Comparison of ENCODE assay signal across 32 cellular contexts in the genomic region with DNA sequence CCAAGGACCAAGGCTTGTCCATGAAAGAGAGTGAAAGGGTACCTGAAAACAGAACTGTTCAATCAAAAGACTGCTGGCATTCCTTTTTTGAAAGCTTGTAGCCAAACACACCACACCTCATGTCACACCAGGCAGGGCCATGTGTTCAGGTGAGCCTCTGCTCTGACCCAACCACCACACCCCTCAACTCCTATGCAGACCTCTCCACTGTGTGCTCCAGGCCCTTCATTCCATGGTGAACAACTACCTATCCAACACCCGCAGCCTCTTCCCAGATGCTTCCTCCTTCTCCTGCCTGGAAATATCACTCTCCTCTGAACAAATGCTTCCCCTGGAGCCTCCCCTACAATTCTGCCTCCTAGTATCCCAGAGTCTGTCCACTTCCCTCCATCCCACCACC.
"Had no signal": no experiment of that assay in that cellular context is flagged by ENCODE, and none has a peak within 500 bp of the region (broad histone marks: within the 10 kb centered on the region; RNA-seq: fewer than 3 reads in every experiment).

No MANE protein-coding gene starts in this region.

- H3K27me3 ChIP-seq: brain microvascular endothelial cell, Peyer's patch had no signal

- H3K27ac ChIP-seq: brain microvascular endothelial cell, Peyer's patch, WERI-Rb-1 had no signal

- H3K4me1 Mint-ChIP-seq: activated CD4-positive, alpha-beta T cell treated with anti-CD3 and anti-CD28 coated beads, Interleukin-2, amount 10 ng/mL, durations not matched to agents 24 days and 14 days; activated naive CD8-positive, alpha-beta T cell treated with anti-CD3 and anti-CD28 coated beads for 36 hours; activated T-helper 17 cell treated with anti-CD3 and anti-CD28 coated beads, Interleukin-2, amount 50 U/mL, for 72 hours; central memory CD8-positive, alpha-beta T cell had no signal

- H3K4me1 ChIP-seq: Peyer's patch had no signal

- H3K4me3 Mint-ChIP-seq: activated CD4-positive, alpha-beta T cell treated with anti-CD3 and anti-CD28 coated beads, Interleukin-2, amount 10 ng/mL, durations not matched to agents 24 days and 14 days; activated CD8-positive, alpha-beta T cell treated with anti-CD3 and anti-CD28 coated beads for 36 hours; activated naive CD8-positive, alpha-beta T cell treated with anti-CD3 and anti-CD28 coated beads for 36 hours; activated T-cell treated with anti-CD3 and anti-CD28 coated beads, Interleukin-2, amount 50 U/mL, for 72 hours; activated T-helper 17 cell treated with anti-CD3 and anti-CD28 coated beads, Interleukin-2, amount 50 U/mL, for 72 hours; central memory CD8-positive, alpha-beta T cell had no signal

- H3K4me3 ChIP-seq: Peyer's patch had no signal

- H3K27me3 Mint-ChIP-seq: activated CD8-positive, alpha-beta T cell treated with anti-CD3 and anti-CD28 coated beads for 36 hours had no signal

- H3K27ac Mint-ChIP-seq: activated CD4-positive, alpha-beta T cell treated with anti-CD3 and anti-CD28 coated beads, Interleukin-2, amount 10 ng/mL, durations not matched to agents 24 days and 14 days; activated CD8-positive, alpha-beta T cell treated with anti-CD3 and anti-CD28 coated beads for 36 hours; activated naive CD8-positive, alpha-beta T cell treated with anti-CD3 and anti-CD28 coated beads for 36 hours; activated T-cell treated with anti-CD3 and anti-CD28 coated beads, Interleukin-2, amount 50 U/mL, for 72 hours; activated T-helper 17 cell treated with anti-CD3 and anti-CD28 coated beads, Interleukin-2, amount 50 U/mL, for 72 hours had no signal

- H3K9me3 Mint-ChIP-seq: activated CD4-positive, alpha-beta T cell treated with anti-CD3 and anti-CD28 coated beads, Interleukin-2, amount 10 ng/mL, durations not matched to agents 24 days and 14 days; activated CD8-positive, alpha-beta T cell treated with anti-CD3 and anti-CD28 coated beads for 36 hours; activated naive CD8-positive, alpha-beta T cell treated with anti-CD3 and anti-CD28 coated beads for 36 hours; activated T-cell treated with anti-CD3 and anti-CD28 coated beads, Interleukin-2, amount 50 U/mL, for 72 hours; activated T-helper 17 cell treated with anti-CD3 and anti-CD28 coated beads, Interleukin-2, amount 50 U/mL, for 72 hours; central memory CD8-positive, alpha-beta T cell had no signal

- DNase-seq: activated CD4-positive, alpha-beta T cell treated with anti-CD3 and anti-CD28 coated beads for 1 hour; activated CD4-positive, alpha-beta T cell treated with anti-CD3 and anti-CD28 coated beads, Interleukin-2, amount 10 ng/mL, durations not matched to agents 24 days and 14 days; activated CD4-positive, alpha-beta T cell treated with anti-CD3 and anti-CD28 coated beads, Interleukin-2, amount 50 U/mL, for 4 hours; activated CD4-positive, CD25-positive, alpha-beta regulatory T cell; activated CD8-positive, alpha-beta T cell treated with anti-CD3 and anti-CD28 coated beads for 36 hours; activated effector memory CD4-positive, alpha-beta T cell treated with anti-CD3 and anti-CD28 coated beads, Interleukin-2, amount 50 U/mL, for 16 hours; activated naive CD4-positive, alpha-beta T cell; activated naive CD4-positive, alpha-beta T cell treated with anti-CD3 and anti-CD28 coated beads, Interleukin-2, amount 50 U/mL, for 16 hours; activated naive CD8-positive, alpha-beta T cell treated with anti-CD3 and anti-CD28 coated beads for 36 hours; activated T-cell treated with anti-CD3 and anti-CD28 coated beads, Interleukin-2, amount 50 U/mL, for 1 hour; activated T-cell treated with anti-CD3 and anti-CD28 coated beads, Interleukin-2, amount 50 U/mL, for 72 hours; amniotic stem cell; aorta; NCI-H1048; NCI-H1105 treated with DMSO at 0.1 percent for 48 hours; NCI-H1436; NCI-H1694; NCI-H2029; NCI-H345; NCI-H524 treated with DMSO at 0.1 percent for 48 hours; PC-3; Peyer's patch; Right ventricle myocardium superior; RPMI8226; SW 1271; T-helper 1 cell; T-helper 2 cell; T-helper 9 cell; WERI-Rb-1 had no signal

- H3K36me3 ChIP-seq: brain microvascular endothelial cell, Peyer's patch, WERI-Rb-1 had no signal

- ATAC-seq: activated CD8-positive, alpha-beta T cell treated with anti-CD3 and anti-CD28 coated beads for 36 hours; activated T-cell treated with anti-CD3 and anti-CD28 coated beads, Interleukin-2, amount 50 U/mL, for 72 hours; activated T-helper 17 cell treated with anti-CD3 and anti-CD28 coated beads, Interleukin-2, amount 50 U/mL, for 72 hours; PC-3 had no signal

- H3K36me3 Mint-ChIP-seq: activated naive CD8-positive, alpha-beta T cell treated with anti-CD3 and anti-CD28 coated beads for 36 hours had no signal

- H3K9me3 ChIP-seq: Peyer's patch had no signal
